2 cellular contexts compared by ENCODE assay signal in genomic region chr19:42130254-42130573, GRCh38.
TF ChIP-seq lines count a peak whose summit lies in the region.

No MANE protein-coding gene starts in this region.

TF ChIP-seq in IMR-90, 13 proteins besides CTCF, POLR2A, EP300 and RAD21:
- TF ChIP-seq MAFK (IDR thresholded peaks at IDR 0.05; ENCODE audit: low read depth, low read length) (no peak), RFX5 (IDR thresholded peaks at IDR 0.05; ENCODE audit: low read depth, low read length) (no peak), SMC3 (IDR thresholded peaks at IDR 0.05; ENCODE audit: low read depth, low read length) (no peak), MXI1 (IDR thresholded peaks at IDR 0.05; ENCODE audit: borderline replicate concordance, low read depth, low read length) (no peak), CHD1 (IDR thresholded peaks at IDR 0.05; ENCODE audit: low read depth, low read length) (no peak), BHLHE40 (IDR thresholded peaks at IDR 0.05; ENCODE audit: low read depth, low read length) (no peak), ELK1 (IDR thresholded peaks at IDR 0.05; ENCODE audit: borderline replicate concordance, low read depth, low read length) (no peak), CEBPB (IDR thresholded peaks at IDR 0.05; ENCODE audit: low read depth, low read length) (no peak), NFE2L2 (IDR thresholded peaks at IDR 0.05; ENCODE audit: low read depth, low read length) (no peak), MAZ (IDR thresholded peaks at IDR 0.05; ENCODE audit: borderline replicate concordance, low read depth, low read length) (no peak), FOS (IDR thresholded peaks at IDR 0.05; ENCODE audit: low read depth, low read length) (no peak), USF2 (IDR thresholded peaks at IDR 0.05; ENCODE audit: low read depth, low read length) (no peak), RCOR1 (IDR thresholded peaks at IDR 0.05; ENCODE audit: insufficient replicate concordance, low read length) (no peak)

TF ChIP-seq in GM12878, 131 proteins besides CTCF, POLR2A, EP300 and RAD21:
- TF ChIP-seq NR2C1 (IDR thresholded peaks at IDR 0.05), result peak; percentile 75
- TF ChIP-seq ELK1 (IDR thresholded peaks at IDR 0.05; ENCODE audit: low read depth, low read length), result no peak
- TF ChIP-seq ZBTB33 (IDR thresholded peaks at IDR 0.05), result no peak
- no peak for TF ChIP-seq CBX5 (IDR thresholded peaks at IDR 0.05; ENCODE audit: low read depth)
- TF ChIP-seq IKZF2 (IDR thresholded peaks at IDR 0.05), result no peak
- no peak for TF ChIP-seq BCL11A (IDR thresholded peaks at IDR 0.05; ENCODE audit: low read depth, low read length)
- TF ChIP-seq RCOR1 (conservative IDR thresholded peaks at IDR 0.05; ENCODE audit: low read depth, low read length), result no peak
- no peak for TF ChIP-seq IRF4 (IDR thresholded peaks at IDR 0.05; ENCODE audit: low read depth, low read length)
- 0 out of 2 replicates have a peak, but pooled peaks have one; percentile 23 for TF ChIP-seq TCF12 (IDR thresholded peaks at IDR 0.05; ENCODE audit: low read depth, low read length)
- TF ChIP-seq ZNF687 (IDR thresholded peaks at IDR 0.05), result no peak
- TF ChIP-seq RUNX3 (IDR thresholded peaks at IDR 0.05; ENCODE audit: low read length), result 0 out of 2 replicates have a peak, but pooled peaks have one; percentile 4
- no peak for TF ChIP-seq EGR1 (IDR thresholded peaks at IDR 0.05; ENCODE audit: borderline replicate concordance in 1 of 2, low read depth in 2 of 2, low read length in 2 of 2)
- no peak for TF ChIP-seq ZZZ3 (IDR thresholded peaks at IDR 0.05; ENCODE audit: control insufficient read depth, insufficient read length, low read depth)
- TF ChIP-seq BCL3 (IDR thresholded peaks at IDR 0.05; ENCODE audit: borderline replicate concordance, insufficient read depth, low read depth, low read length, poor library complexity, severe bottlenecking), result peak; percentile 74
- no peak for TF ChIP-seq SMC3 (IDR thresholded peaks at IDR 0.05; ENCODE audit: borderline replicate concordance, low read length)
- peak; percentile 51 for TF ChIP-seq NR2C2 (IDR thresholded peaks at IDR 0.05; ENCODE audit: borderline replicate concordance, control insufficient read depth, insufficient read length, low read depth)
- TF ChIP-seq CHD2 (IDR thresholded peaks at IDR 0.05; ENCODE audit: borderline replicate concordance, low read depth, low read length), result no peak
- no peak for TF ChIP-seq BRCA1 (IDR thresholded peaks at IDR 0.05; ENCODE audit: low read depth, low read length)
- no peak for TF ChIP-seq TCF3 (IDR thresholded peaks at IDR 0.05; ENCODE audit: borderline replicate concordance, insufficient read depth, low read depth, low read length)
- TF ChIP-seq SMARCA5 (IDR thresholded peaks at IDR 0.05), result no peak
- TF ChIP-seq POU2F2 (IDR thresholded peaks at IDR 0.05; ENCODE audit: borderline replicate concordance, low read depth, low read length), result no peak
- no peak for TF ChIP-seq WRNIP1 (IDR thresholded peaks at IDR 0.05; ENCODE audit: borderline replicate concordance, low read depth, low read length)
- no peak for TF ChIP-seq HCFC1 (IDR thresholded peaks at IDR 0.05; ENCODE audit: low read length)
- TF ChIP-seq SP1 (IDR thresholded peaks at IDR 0.05; ENCODE audit: low read depth, low read length), result no peak
- TF ChIP-seq NR2F1 (conservative IDR thresholded peaks at IDR 0.05), result peak; percentile 77
- no peak for TF ChIP-seq ATF2 (IDR thresholded peaks at IDR 0.05; ENCODE audit: low read length)
- TF ChIP-seq SIN3A (IDR thresholded peaks at IDR 0.05; ENCODE audit: low read depth, low read length), result no peak
- no peak for TF ChIP-seq ZNF207 (IDR thresholded peaks at IDR 0.05; ENCODE audit: borderline replicate concordance)
